In the genomic region with DNA sequence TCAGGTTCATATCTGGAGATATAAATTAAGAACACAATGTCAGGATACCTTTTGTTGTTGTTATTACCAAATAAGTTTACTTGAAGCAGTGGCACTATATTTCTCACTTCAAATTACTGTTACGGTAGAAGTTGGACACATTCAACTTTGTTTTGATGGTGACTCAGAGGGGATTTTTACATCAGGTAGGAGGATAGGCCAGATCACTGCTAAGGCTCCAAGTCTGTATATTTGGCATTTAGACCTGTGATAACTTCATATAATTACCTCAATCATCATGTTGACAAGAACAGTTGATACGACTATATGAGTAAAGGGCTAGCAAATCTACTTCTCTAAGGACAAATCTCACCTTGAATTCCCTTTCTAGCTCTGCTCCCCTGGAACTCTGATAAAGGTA, we compare ENCODE assay signal across 17 cellular contexts. TPM values are rescaled to one million over a fixed set of nuclear protein-coding genes. Genes with fewer than 3 reads are reported as not detected.
"Had no signal": no experiment of that assay in that cellular context is flagged by ENCODE, and none has a peak within 500 bp of the region (broad histone marks: within the 10 kb centered on the region; RNA-seq: fewer than 3 reads in every experiment).

No MANE protein-coding gene starts in this region.

- H3K27ac ChIP-seq: body of pancreas, dorsolateral prefrontal cortex, esophagus muscularis mucosa, right lobe of liver, SJCRH30, suprapubic skin, upper lobe of right lung had no signal

- H3K36me3 ChIP-seq: SJCRH30 had no signal

- DNase-seq: activated CD4-positive, alpha-beta T cell treated with anti-CD3 and anti-CD28 coated beads for 48 hours; activated naive CD4-positive, alpha-beta T cell treated with anti-CD3 and anti-CD28 coated beads for 36 hours; activated T-cell treated with anti-CD3 and anti-CD28 coated beads, Interleukin-2, amount 50 U/mL, for 24 hours; body of pancreas; dorsolateral prefrontal cortex; hypothalamus; natural killer cell; right lobe of liver; SJCRH30; stimulated activated naive CD4-positive, alpha-beta T cell; SW 1271; T-helper 9 cell; upper lobe of right lung had no signal

- H3K4me3 Mint-ChIP-seq: activated naive CD4-positive, alpha-beta T cell treated with anti-CD3 and anti-CD28 coated beads for 36 hours; activated T-cell treated with anti-CD3 and anti-CD28 coated beads, Interleukin-2, amount 50 U/mL, for 24 hours; natural killer cell had no signal

- H3K27me3 Mint-ChIP-seq: activated T-cell treated with anti-CD3 and anti-CD28 coated beads, Interleukin-2, amount 50 U/mL, for 24 hours; progenitor cell of endocrine pancreas had no signal

- H3K4me3 ChIP-seq: body of pancreas, dorsolateral prefrontal cortex, esophagus muscularis mucosa, right lobe of liver, SJCRH30, suprapubic skin, upper lobe of right lung had no signal

- H3K4me1 ChIP-seq: body of pancreas, esophagus muscularis mucosa, right lobe of liver, SJCRH30, suprapubic skin, upper lobe of right lung had no signal

- H3K27me3 ChIP-seq: body of pancreas, dorsolateral prefrontal cortex, esophagus muscularis mucosa, right lobe of liver, SJCRH30, suprapubic skin, upper lobe of right lung had no signal

- H3K9me3 Mint-ChIP-seq: activated naive CD4-positive, alpha-beta T cell treated with anti-CD3 and anti-CD28 coated beads for 36 hours; activated T-cell treated with anti-CD3 and anti-CD28 coated beads, Interleukin-2, amount 50 U/mL, for 24 hours; natural killer cell had no signal

- H3K9me3 ChIP-seq: body of pancreas, esophagus muscularis mucosa, right lobe of liver, SJCRH30, suprapubic skin, upper lobe of right lung had no signal

- H3K27ac Mint-ChIP-seq: activated naive CD4-positive, alpha-beta T cell treated with anti-CD3 and anti-CD28 coated beads for 36 hours; activated T-cell treated with anti-CD3 and anti-CD28 coated beads, Interleukin-2, amount 50 U/mL, for 24 hours; natural killer cell; progenitor cell of endocrine pancreas had no signal

- ATAC-seq: body of pancreas, natural killer cell, upper lobe of right lung had no signal

RNA-seq across cellular contexts. Expression of gene SLC6A20, which starts 30.0 kb away (rescaled TPM):
- total RNA-seq: activated naive CD4-positive, alpha-beta T cell treated with anti-CD3 and anti-CD28 coated beads for 36 hours; fibroblast of villous mesenchyme; progenitor cell of endocrine pancreas; SJCRH30 had no signal
